Comparison of ENCODE assay signal across 10 cellular contexts in genomic region chr12:12872139-12872933, GRCh38. TPM values are rescaled to one million over a fixed set of nuclear protein-coding genes. Genes with fewer than 3 reads are reported as not detected.
DNase-seq lines count a peak whose midpoint lies in the region; ATAC-seq and TF ChIP-seq lines count a peak whose summit lies in the region.
"Had no signal": no experiment of that assay in that cellular context is flagged by ENCODE, and none has a peak within 500 bp of the region (broad histone marks: within the 10 kb centered on the region; RNA-seq: fewer than 3 reads in every experiment).

No MANE protein-coding gene starts in this region.

- DNase-seq in AG20443 (ENCODE audit: low spot score) (peak; percentile 52), LHCN-M2 (ENCODE audit: low read depth) (peak; percentile 46), choroid plexus epithelial cell (ENCODE audit: low read depth) (peak; percentile 79)
- no peak for DNase-seq in activated CD8-positive, alpha-beta memory T cell treated with anti-CD3 and anti-CD28 coated beads for 24 hours
- DNase-seq in activated CD8-positive, alpha-beta memory T cell treated with anti-CD3 and anti-CD28 coated beads, Interleukin-2, amount 50 U/mL, for 48 hours = no peak
- DNase-seq: psoas muscle, testis had no signal

- no peak for TF ChIP-seq CTCF in choroid plexus epithelial cell (conservative IDR thresholded peaks at IDR 0.05; ENCODE audit: low read depth, low read length)

- H3K27ac ChIP-seq in mesodermal cell (ENCODE audit: low read depth, low read length, severe bottlenecking) = peak overlapping the region; percentile 39
- H3K27ac ChIP-seq: psoas muscle, testis had no signal

- no peaks in the 10 kb centered on the region for H3K9me3 ChIP-seq in mesodermal cell (ENCODE audit: control insufficient read depth, low read length)
- H3K9me3 ChIP-seq: psoas muscle, testis had no signal

- H3K4me1 ChIP-seq in mesodermal cell (ENCODE audit: control insufficient read depth, insufficient read depth, low read length, poor library complexity, severe bottlenecking) = peaks cover 39% of the 10 kb centered on the region
- H3K4me1 ChIP-seq: psoas muscle, testis had no signal

- no peak for ATAC-seq in HG02588 (IDR thresholded peaks at IDR 0.05; ENCODE audit: unreplicated experiment)
- ATAC-seq in HG02973 (IDR thresholded peaks at IDR 0.05; ENCODE audit: unreplicated experiment) = no peak
- ATAC-seq: psoas muscle had no signal

- H3K36me3 ChIP-seq in mesodermal cell (ENCODE audit: control insufficient read depth, insufficient read depth, low read length) = peaks cover 3% of the 10 kb centered on the region

- 72 to 83% methylated on average over 5 to 7 of the region's 10 CpGs for WGBS in mesodermal cell (ENCODE audit: insufficient coverage in 2 of 2), 2 experiments

- H3K4me3 ChIP-seq in choroid plexus epithelial cell (ENCODE audit: low read depth, low read length) (no peak overlapping the region), mesodermal cell (ENCODE audit: extremely low read depth, insufficient read depth, low read length, poor library complexity, severe bottlenecking) (no peak overlapping the region)
- H3K4me3 ChIP-seq: psoas muscle, testis had no signal

RNA-seq across cellular contexts. Expression of gene GPRC5A, which starts 19.0 kb away (rescaled TPM):
- 1.7 and 2.6 TPM in 2 replicates for total RNA-seq in LHCN-M2 (2014; rRNA removed)
- 2.1 TPM for polyA plus RNA-seq in LHCN-M2 (2012)
- polyA plus RNA-seq in mesodermal cell (2013, experiment 1 of 2) = 0.41 TPM
- polyA plus RNA-seq in mesodermal cell (2013, experiment 2 of 2) = 0.81 TPM

RNA-seq across cellular contexts. Expression of gene DDX47, which starts 59.2 kb away (rescaled TPM):
- 69.2 and 69.4 TPM in 2 replicates for total RNA-seq in LHCN-M2 (2014; rRNA removed)
- polyA plus RNA-seq in LHCN-M2 (2012) = 36.4 TPM
- 54.2 TPM for polyA plus RNA-seq in mesodermal cell (2013, experiment 1 of 2)
- 57.0 TPM for polyA plus RNA-seq in mesodermal cell (2013, experiment 2 of 2)

Comparison
In these comparisons a context has a peak if more than half of its experiments do, and no peak if none do; other contexts are left out.
1. DNase-seq: peak in AG20443 (single experiment), LHCN-M2 (single experiment) and choroid plexus epithelial cell (single experiment); none in activated CD8-positive, alpha-beta memory T cell treated with anti-CD3 and anti-CD28 coated beads for 24 hours (single experiment) and activated CD8-positive, alpha-beta memory T cell treated with anti-CD3 and anti-CD28 coated beads, Interleukin-2, amount 50 U/mL, for 48 hours (single experiment).